Comparison of ENCODE assay signal across 13 cellular contexts in the genomic region with DNA sequence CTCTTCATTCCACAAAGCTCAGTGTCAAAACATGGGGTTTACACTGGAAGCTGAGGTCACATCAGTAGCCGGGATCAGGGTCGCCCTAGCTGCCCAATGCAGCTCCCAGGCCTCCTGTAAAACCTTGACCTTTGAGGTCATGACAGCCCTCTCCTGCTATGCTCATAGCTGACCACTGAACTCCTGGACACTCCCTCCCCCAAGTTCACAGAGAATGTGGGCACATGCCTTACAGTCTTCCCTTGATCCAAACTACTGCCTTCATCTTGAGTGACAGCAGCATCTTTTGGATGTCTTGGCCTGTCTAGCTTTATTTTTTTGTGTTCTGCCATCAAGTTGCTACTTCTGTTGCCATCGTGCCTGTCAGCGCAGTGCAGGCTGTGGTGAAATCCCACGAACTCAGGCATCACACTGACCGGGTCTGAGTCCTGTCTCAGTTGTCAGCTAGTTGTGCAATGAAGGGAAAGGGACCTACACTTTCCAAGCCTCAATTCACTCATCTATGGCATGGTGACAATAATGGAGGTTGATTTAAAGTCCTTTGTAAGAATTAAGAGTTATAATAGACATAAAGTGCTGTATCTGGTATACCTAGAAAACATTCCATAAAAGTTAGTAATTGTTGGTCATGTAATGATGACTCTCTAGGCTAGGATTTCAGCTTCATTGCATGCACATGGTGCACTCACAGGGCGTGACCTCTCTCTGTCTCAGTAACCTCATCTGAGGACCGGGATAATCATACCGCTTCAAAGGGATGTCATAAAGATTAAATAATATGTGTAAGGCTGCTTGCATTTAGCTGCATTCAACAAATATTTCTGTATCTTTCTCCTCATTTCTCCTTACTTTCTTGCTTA. TPM values are rescaled to one million over a fixed set of nuclear protein-coding genes. Genes with fewer than 3 reads are reported as not detected.
A peak's percentile ranks its signal among the peaks of the same experiment; 100 is the strongest.
DNase-seq lines count a peak whose midpoint lies in the region; ATAC-seq, FAIRE-seq and TF ChIP-seq lines count a peak whose summit lies in the region.
"Had no signal": no experiment of that assay in that cellular context is flagged by ENCODE, and none has a peak within 500 bp of the region (broad histone marks: within the 10 kb centered on the region; RNA-seq: fewer than 3 reads in every experiment).

No MANE protein-coding gene starts in this region.

- H3K36me3 Mint-ChIP-seq in natural killer cell treated with Interleukin-12 subunit alpha and Interleukin-12 subunit beta and Interleukin-15 and Interleukin-18, amount 100 ng/mL, for 72 hours = peaks cover 4% of the 10 kb centered on the region
- H3K36me3 Mint-ChIP-seq in natural killer cell = no peaks in the 10 kb centered on the region

- H3K36me3 ChIP-seq in SJCRH30 (no peaks in the 10 kb centered on the region), right atrium auricular region (no peaks in the 10 kb centered on the region), kidney (ENCODE audit: control insufficient read depth in 1 of 2, insufficient read depth in 2 of 2, low read length in 2 of 2) (no peaks in the 10 kb centered on the region)

- intact Hi-C loops in natural killer cell (cut with micrococcal nuclease) (loop anchor here (5.0 kb wide), 1 partner anchor 37 kb away; no protein-coding TSS in a partner anchor), kidney (cut with DNase I) (no loop called here)

- peaks cover 19% of the 10 kb centered on the region for H3K4me1 ChIP-seq in SJCRH30
- peaks cover 0 to 4% of the 10 kb centered on the region in 2 donors for H3K4me1 ChIP-seq in right atrium auricular region
- H3K4me1 ChIP-seq in kidney (ENCODE audit: control insufficient read depth in 1 of 2, insufficient read depth in 1 of 2, low read depth in 1 of 2, low read length in 2 of 2) = no peaks in the 10 kb centered on the region

- peak overlapping the region; percentile 59 to 87 for H3K27ac Mint-ChIP-seq in natural killer cell treated with Interleukin-12 subunit alpha and Interleukin-12 subunit beta and Interleukin-15 and Interleukin-18, amount 100 ng/mL, for 72 hours
- H3K27ac Mint-ChIP-seq in natural killer cell = no peak overlapping the region

- TF ChIP-seq CTCF in natural killer cell (IDR thresholded peaks at IDR 0.05) (no peak), right atrium auricular region (IDR thresholded peaks at IDR 0.05) (no peak), kidney (IDR thresholded peaks at IDR 0.05; ENCODE audit: borderline replicate concordance, extremely low read depth, insufficient read depth) (no peak)

- H3K27ac ChIP-seq in SJCRH30 = peak overlapping the region; percentile 20; the same call in 1 of the 2 replicates
- H3K27ac ChIP-seq in right atrium auricular region = no peak overlapping the region
- H3K27ac ChIP-seq in kidney (ENCODE audit: low read depth in 2 of 2, low read length in 2 of 2) = no peak overlapping the region

- no peak overlapping the region for H3K9ac ChIP-seq in kidney (ENCODE audit: low read length in 2 of 2)

- FAIRE-seq in kidney (lab: Jason Lieb, UNC) = no peak

- peak overlapping the region; percentile 49 for H3K4me3 Mint-ChIP-seq in natural killer cell treated with Interleukin-12 subunit alpha and Interleukin-12 subunit beta and Interleukin-15 and Interleukin-18, amount 100 ng/mL, for 72 hours
- H3K4me3 Mint-ChIP-seq in natural killer cell = no peak overlapping the region

- H3K27me3 ChIP-seq in SJCRH30 (no peaks in the 10 kb centered on the region), right atrium auricular region (no peaks in the 10 kb centered on the region)

- no peaks in the 10 kb centered on the region for H3K9me3 Mint-ChIP-seq in natural killer cell treated with Interleukin-12 subunit alpha and Interleukin-12 subunit beta and Interleukin-15 and Interleukin-18, amount 100 ng/mL, for 72 hours
- no peaks in the 10 kb centered on the region for H3K9me3 Mint-ChIP-seq in natural killer cell

- DNase-seq in natural killer cell treated with Interleukin-12 subunit alpha and Interleukin-12 subunit beta and Interleukin-15 and Interleukin-18, amount 100 ng/mL, for 72 hours (ENCODE audit: low spot score) = no peak
- DNase-seq in natural killer cell (no peak), SJCRH30 (no peak), fibroblast of the conjunctiva (ENCODE audit: low read depth) (peak; percentile 67), right atrium auricular region (ENCODE audit: low spot score) (no peak), NCI-H146 treated with DMSO at 0.1 percent for 48 hours (lab: John Stamatoyannopoulos, UW; ENCODE audit: unreplicated experiment) (no peak), kidney (no peak)
- DNase-seq: activated effector memory CD4-positive, alpha-beta T cell treated with Interleukin-2 at 50 U/mL for 16 hours; effector CD4-positive, alpha-beta T cell; left cardiac atrium; stimulated activated CD8-positive, alpha-beta memory T cell treated with anti-CD3 and anti-CD28 coated beads, Interleukin-4, amount 100 ng/mL, for 48 hours; T1000 had no signal

- peak; percentile 56 to 78 for ATAC-seq in natural killer cell treated with Interleukin-12 subunit alpha and Interleukin-12 subunit beta and Interleukin-15 and Interleukin-18, amount 100 ng/mL, for 72 hours
- ATAC-seq in natural killer cell = no peak
- ATAC-seq in HG02588 (IDR thresholded peaks at IDR 0.05; ENCODE audit: unreplicated experiment) = no peak
- ATAC-seq: left cardiac atrium had no signal

- no peaks in the 10 kb centered on the region for H3K27me3 Mint-ChIP-seq in natural killer cell treated with Interleukin-12 subunit alpha and Interleukin-12 subunit beta and Interleukin-15 and Interleukin-18, amount 100 ng/mL, for 72 hours
- no peaks in the 10 kb centered on the region for H3K27me3 Mint-ChIP-seq in natural killer cell (ENCODE audit: low read depth in 2 of 2)

- H3K4me3 ChIP-seq in SJCRH30 = no peak overlapping the region
- H3K4me3 ChIP-seq in right atrium auricular region = no peak overlapping the region
- no peak overlapping the region for H3K4me3 ChIP-seq in kidney (ENCODE audit: low read length in 2 of 2)

- peaks cover 44 to 55% of the 10 kb centered on the region in 2 donors for H3K4me1 Mint-ChIP-seq in natural killer cell treated with Interleukin-12 subunit alpha and Interleukin-12 subunit beta and Interleukin-15 and Interleukin-18, amount 100 ng/mL, for 72 hours (ENCODE audit: low read depth in 2 of 2)
- H3K4me1 Mint-ChIP-seq in natural killer cell = peaks cover 26 to 40% of the 10 kb centered on the region in 2 donors

- H3K9me3 ChIP-seq in SJCRH30 (replicated peaks) (no peaks in the 10 kb centered on the region), right atrium auricular region (no peaks in the 10 kb centered on the region), kidney (ENCODE audit: control insufficient read depth in 1 of 2, low read length in 2 of 2) (no peaks in the 10 kb centered on the region)

RNA-seq across cellular contexts. Expression of a gene that starts 16.5 kb away (rescaled TPM):
- total RNA-seq in natural killer cell treated with Interleukin-12 subunit alpha and Interleukin-12 subunit beta and Interleukin-15 and Interleukin-18, amount 100 ng/mL, for 72 hours = 100 to 1,000 TPM in 1 of 2 donors, 10 to 100 TPM in 1; 49.8 to 173 TPM
- total RNA-seq in natural killer cell = 100 to 1,000 TPM in 2 of 3 donors, 10 to 100 TPM in 1; 83.9 to 150 (median 114) TPM
- total RNA-seq in SJCRH30 (2014; rRNA removed; shearing (Covaris generic)) = 0.73 and 0.76 TPM in 2 replicates
- 10 to 100 TPM in 1 of 2 donors, 1 to 10 TPM in 1; 7.4 to 41.4 TPM for total RNA-seq in right atrium auricular region
- 25.0 TPM for total RNA-seq in kidney
- 15.4 TPM for polyA plus RNA-seq in kidney (ENCODE audit: insufficient read depth, low read depth, low replicate concordance)

Comparison
In these comparisons a context has a peak if more than half of its experiments do, and no peak if none do; other contexts are left out.
1. ATAC-seq: peak in natural killer cell treated with Interleukin-12 subunit alpha and Interleukin-12 subunit beta and Interleukin-15 and Interleukin-18, amount 100 ng/mL, for 72 hours (2 of 2); none in natural killer cell (0 of 3) and HG02588 (single experiment).
2. H3K27ac Mint-ChIP-seq: peak in natural killer cell treated with Interleukin-12 subunit alpha and Interleukin-12 subunit beta and Interleukin-15 and Interleukin-18, amount 100 ng/mL, for 72 hours (2 of 2); none in natural killer cell (0 of 2).